In genomic region chr19:803686-804418, GRCh38 we compare ENCODE assay signal across 1 cellular context.
TF ChIP-seq lines count a peak whose summit lies in the region.

No MANE protein-coding gene starts in this region.

TF ChIP-seq in GM12878, 131 proteins besides CTCF, POLR2A, EP300 and RAD21:
- no peak for TF ChIP-seq E4F1 (IDR thresholded peaks at IDR 0.05; ENCODE audit: borderline replicate concordance, partially characterized antibody)
- TF ChIP-seq POLR2AphosphoS5 (IDR thresholded peaks at IDR 0.05; ENCODE audit: low read length) = 0 out of 2 replicates have a peak, but pooled peaks have one; percentile 49
- 0 out of 2 replicates have a peak, but pooled peaks have one; percentile 17 for TF ChIP-seq POLR2AphosphoS2 (IDR thresholded peaks at IDR 0.05; ENCODE audit: low read depth, low read length)
